In the genomic region with DNA sequence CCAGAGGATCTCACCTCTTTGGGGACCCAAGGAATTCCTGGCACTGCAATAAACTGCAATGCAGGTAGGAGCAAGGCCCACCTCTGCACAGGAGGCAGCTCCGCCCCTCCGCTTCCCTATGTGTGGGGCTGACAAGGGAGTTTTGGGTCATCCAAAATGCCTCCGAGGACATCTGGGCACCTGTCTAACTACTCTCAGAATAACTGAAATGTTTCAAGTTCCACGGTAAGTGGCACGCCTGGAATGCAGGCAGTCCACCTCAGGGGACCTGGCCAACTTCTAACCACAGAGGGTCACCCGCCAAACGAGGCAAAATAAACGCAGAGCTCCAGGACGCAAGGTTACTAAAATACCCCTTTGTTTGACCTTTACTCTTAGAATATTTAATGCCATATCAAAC, we compare ENCODE assay signal across 16 cellular contexts.
DNase-seq lines count a peak whose midpoint lies in the region; ATAC-seq, FAIRE-seq and TF ChIP-seq lines count a peak whose summit lies in the region.
"Had no signal": no experiment of that assay in that cellular context is flagged by ENCODE, and none has a peak within 500 bp of the region (broad histone marks: within the 10 kb centered on the region; RNA-seq: fewer than 3 reads in every experiment).

No MANE protein-coding gene starts in this region.

- H3K79me2 ChIP-seq in H1 (ENCODE audit: control insufficient read depth in 1 of 2, insufficient read depth in 2 of 2, low read length in 2 of 2), result peaks cover 0 to 40% of the 10 kb centered on the region in 2 experiments; a peak in 2 of 4 replicates

- CTCF ChIA-PET in H1 (lab: Charles Lee; ENCODE audit: partially characterized antibody), result interaction anchor here (0.6 to 1.7 kb wide), 3 partner anchors 13 to 258 kb away, joined by 3 to 5 read pairs (median 4); no protein-coding TSS in a partner anchor

- H2BK20ac ChIP-seq in H1 (ENCODE audit: low read length), result no peak overlapping the region

- H4K5ac ChIP-seq in H1 (ENCODE audit: insufficient read length, low read depth, low read length), result no peak overlapping the region

- no peak overlapping the region for H3K23ac ChIP-seq in H1 (ENCODE audit: insufficient read length)

- peaks cover 10% of the 10 kb centered on the region; the same call in 1 of the 2 replicates for H3K79me1 ChIP-seq in H1 (ENCODE audit: low read depth, low read length)

- H2BK15ac ChIP-seq in H1 (ENCODE audit: low read length), result no peak overlapping the region

- H3K9me3 ChIP-seq in H1 (ENCODE audit: insufficient read depth in 2 of 2, low read depth in 1 of 2, low read length in 1 of 2), result no peaks in the 10 kb centered on the region
- H3K9me3 ChIP-seq in lung (ENCODE audit: control insufficient read depth in 2 of 2, insufficient read depth in 1 of 2, low read length in 1 of 2), result peaks cover 0 to 2% of the 10 kb centered on the region in 2 donors
- H3K9me3 ChIP-seq: HAP-1 had no signal

- H3K36me3 ChIP-seq in H1 (ENCODE audit: control insufficient read depth in 2 of 4, insufficient read depth in 4 of 4, low read length in 3 of 4), result peaks cover 24 to 89% (median 55%) of the 10 kb centered on the region in 4 experiments
- no peaks in the 10 kb centered on the region for H3K36me3 ChIP-seq in lung (ENCODE audit: control insufficient read depth in 2 of 2, insufficient read depth in 2 of 2, low read length in 2 of 2)

- no peak overlapping the region for H3K4me3 ChIP-seq in H1 (ENCODE audit: extremely low read depth in 1 of 4, insufficient read depth in 2 of 4, low read depth in 3 of 4, low read length in 4 of 4)
- H3K4me3 ChIP-seq in lung, result no peak overlapping the region
- H3K4me3 ChIP-seq: HAP-1, PC-9 had no signal

- POLR2A ChIA-PET in H1 (lab: Charles Lee; ENCODE audit: partially characterized antibody), result no interaction called here

- peaks cover 0 to 3% (median 1%) of the 10 kb centered on the region in 4 experiments; a peak in 3 of 7 replicates for H3K4me1 ChIP-seq in H1 (replicated peaks in 1 of 4; ENCODE audit: control insufficient read depth in 3 of 4, insufficient read depth in 4 of 4, low read length in 3 of 4)
- H3K4me1 ChIP-seq in lung (ENCODE audit: control insufficient read depth in 2 of 2, insufficient read depth in 2 of 2, low read length in 2 of 2), result no peaks in the 10 kb centered on the region
- H3K4me1 ChIP-seq: HAP-1 had no signal

- no peak overlapping the region for H4K8ac ChIP-seq in H1 (ENCODE audit: extremely low read depth, insufficient read depth, low read length)

- no peak for TF ChIP-seq CTCF in H1 (IDR thresholded peaks at IDR 0.05; ENCODE audit: control extremely low read depth in 1 of 3, insufficient read depth in 1 of 3, low read depth in 1 of 3, low read length in 3 of 3)
- no peak for TF ChIP-seq CTCF in lung (IDR thresholded peaks at IDR 0.05; ENCODE audit: control extremely low read depth, extremely low read depth)

- H3K9ac ChIP-seq in H1 (replicated peaks in 1 of 4; ENCODE audit: extremely low read depth in 1 of 4, low read depth in 3 of 4, low read length in 3 of 4), result no peak overlapping the region

- 91% methylated on average over 9 of the region's 9 CpGs; no CpG with 5 or more reads in 1 of the 2 experiments for WGBS in H1 (ENCODE audit: extremely low coverage in 1 of 2, insufficient coverage in 1 of 2, insufficient read length in 1 of 2, insufficient replicate concordance in 2 of 2, low coverage in 1 of 2, low lambda C conversion rate in 2 of 2, missing lambda C conversion rate in 1 of 2), 2 experiments
- 64 to 83% methylated on average over 9 of the region's 9 CpGs for WGBS in lung, 2 donors

- no peak overlapping the region for H3K18ac ChIP-seq in H1 (ENCODE audit: extremely low read depth, low read length)

- H4K20me1 ChIP-seq in H1 (replicated peaks in 1 of 2; ENCODE audit: control insufficient read depth in 1 of 2, insufficient read depth in 2 of 2, low read length in 2 of 2), result peaks cover 0 to 9% of the 10 kb centered on the region in 2 experiments

- H3K56ac ChIP-seq in H1 (replicated peaks; ENCODE audit: insufficient read length, low read depth, low read length), result no peak overlapping the region

- no peak overlapping the region for H3K14ac ChIP-seq in H1 (ENCODE audit: insufficient read length)

- H3K27ac ChIP-seq in H1 (ENCODE audit: low read depth, low read length) (no peak overlapping the region), lung (ENCODE audit: low read depth in 1 of 2, low read length in 1 of 2) (peak overlapping the region in 1 of 2 donors; percentile 37), substantia nigra (ENCODE audit: low read depth, low read length, poor library complexity, severe bottlenecking) (peak overlapping the region; percentile 18)
- H3K27ac ChIP-seq: C4-2B, PC-9 had no signal

- H2BK5ac ChIP-seq in H1 (ENCODE audit: low read depth, low read length), result peak overlapping the region; percentile 57; the same call in 1 of the 2 replicates

- DNase-seq in SW480 (ENCODE audit: low spot score) (peak; percentile 8), H1 (ENCODE audit: low read depth in 1 of 2, low spot score in 2 of 2) (no peak), lung (ENCODE audit: low spot score) (peak; percentile 61), substantia nigra (lab: John Stamatoyannopoulos, UW) (no peak), NCI-H146 (lab: John Stamatoyannopoulos, UW) (no peak), D341Med (ENCODE audit: low spot score) (no peak), NK-92 (lab: John Stamatoyannopoulos, UW; ENCODE audit: unreplicated experiment) (no peak)
- DNase-seq in activated CD8-positive, alpha-beta memory T cell treated with anti-CD3 and anti-CD28 coated beads for 24 hours, result no peak
- DNase-seq: IMR-90, Kasumi-1, NCI-H1417 treated with DMSO at 0.1 percent for 48 hours, NCI-H2029, NCI-H748 treated with DMSO at 0.1 percent for 48 hours, PC-9 had no signal

- no peak for TF ChIP-seq EP300 in H1 (IDR thresholded peaks at IDR 0.05; ENCODE audit: borderline replicate concordance in 1 of 2, low read depth in 2 of 2, low read length in 2 of 2)

- H3K27me3 ChIP-seq in H1 (replicated peaks in 1 of 4; ENCODE audit: control insufficient read depth in 3 of 4, extremely low read depth in 1 of 4, insufficient read depth in 3 of 4, low read length in 3 of 4) (no peaks in the 10 kb centered on the region), lung (ENCODE audit: control insufficient read depth, insufficient read depth) (no peaks in the 10 kb centered on the region)

- H2BK12ac ChIP-seq in H1 (ENCODE audit: low read depth, low read length), result no peak overlapping the region

- H2AK5ac ChIP-seq in H1 (ENCODE audit: low read depth, low read length), result no peak overlapping the region

- TF ChIP-seq POLR2A in H1 (IDR thresholded peaks at IDR 0.05; ENCODE audit: control extremely low read depth in 1 of 2, low read depth in 2 of 2, low read length in 2 of 2), result no peak

- TF ChIP-seq RAD21 in H1 (IDR thresholded peaks at IDR 0.05 in 1 of 2, conservative IDR thresholded peaks at IDR 0.05 in 1 of 2; ENCODE audit: low read depth in 2 of 2, low read length in 2 of 2), result no peak

- no peak overlapping the region for H2BK120ac ChIP-seq in H1 (replicated peaks; ENCODE audit: low read depth, low read length)

- H4K91ac ChIP-seq in H1 (replicated peaks; ENCODE audit: insufficient read length, low read length), result no peak overlapping the region

- FAIRE-seq in H1 (lab: Jason Lieb, UNC), result no peak

- ATAC-seq in lung (ENCODE audit: insufficient read depth, low FRiP score), result no peak

- H3K4ac ChIP-seq in H1 (replicated peaks; ENCODE audit: insufficient read length, low read depth, low read length), result no peak overlapping the region

- no peaks in the 10 kb centered on the region for H3K23me2 ChIP-seq in H1 (ENCODE audit: low read depth, low read length)

- H3K4me2 ChIP-seq in H1 (ENCODE audit: insufficient read depth in 1 of 2, low read depth in 2 of 2, low read length in 2 of 2), result no peak overlapping the region
- H3K4me2 ChIP-seq: PC-9 had no signal

- no peak overlapping the region for H2AFZ ChIP-seq in H1 (ENCODE audit: low read length)
- H2AFZ ChIP-seq: PC-9 had no signal

TF ChIP-seq in H1, 55 proteins besides CTCF, POLR2A, EP300 and RAD21 (continues in another document):
- TF ChIP-seq CHD2 (IDR thresholded peaks at IDR 0.05; ENCODE audit: low read length), result no peak
- TF ChIP-seq, protein P1, sequence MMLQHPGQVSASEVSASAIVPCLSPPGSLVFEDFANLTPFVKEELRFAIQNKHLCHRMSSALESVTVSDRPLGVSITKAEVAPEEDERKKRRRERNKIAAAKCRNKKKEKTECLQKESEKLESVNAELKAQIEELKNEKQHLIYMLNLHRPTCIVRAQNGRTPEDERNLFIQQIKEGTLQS (IDR thresholded peaks at IDR 0.05; ENCODE audit: insufficient read depth, low read depth, low read length), result no peak
- no peak for TF ChIP-seq PHF8 (conservative IDR thresholded peaks at IDR 0.05; ENCODE audit: low read depth, low read length)
- TF ChIP-seq EZH2 (IDR thresholded peaks at IDR 0.05; ENCODE audit: low read depth, low read length, severe bottlenecking), result no peak
- no peak for TF ChIP-seq NRF1 (IDR thresholded peaks at IDR 0.05; ENCODE audit: low read depth, low read length)
- TF ChIP-seq SP2 (IDR thresholded peaks at IDR 0.05; ENCODE audit: low read length), result no peak
- no peak for TF ChIP-seq SIRT6 (IDR thresholded peaks at IDR 0.05; ENCODE audit: low read length)
- no peak for TF ChIP-seq TAF1 (IDR thresholded peaks at IDR 0.05; ENCODE audit: low read depth, low read length)
- no peak for TF ChIP-seq KDM5A (IDR thresholded peaks at IDR 0.05; ENCODE audit: low read length)
- TF ChIP-seq RNF2 (IDR thresholded peaks at IDR 0.05; ENCODE audit: borderline replicate concordance, low read depth, low read length, missing control alignments, poor library complexity, severe bottlenecking), result no peak
- TF ChIP-seq HDAC2 (IDR thresholded peaks at IDR 0.05; ENCODE audit: borderline replicate concordance in 1 of 2, low read depth in 2 of 2, low read length in 2 of 2), result no peak
- no peak for TF ChIP-seq CBX5 (IDR thresholded peaks at IDR 0.05; ENCODE audit: low read depth, low read length)
- no peak for TF ChIP-seq ZNF274 (IDR thresholded peaks at IDR 0.05; ENCODE audit: borderline replicate concordance, extremely low read depth, low read length)
- TF ChIP-seq, protein P2, sequence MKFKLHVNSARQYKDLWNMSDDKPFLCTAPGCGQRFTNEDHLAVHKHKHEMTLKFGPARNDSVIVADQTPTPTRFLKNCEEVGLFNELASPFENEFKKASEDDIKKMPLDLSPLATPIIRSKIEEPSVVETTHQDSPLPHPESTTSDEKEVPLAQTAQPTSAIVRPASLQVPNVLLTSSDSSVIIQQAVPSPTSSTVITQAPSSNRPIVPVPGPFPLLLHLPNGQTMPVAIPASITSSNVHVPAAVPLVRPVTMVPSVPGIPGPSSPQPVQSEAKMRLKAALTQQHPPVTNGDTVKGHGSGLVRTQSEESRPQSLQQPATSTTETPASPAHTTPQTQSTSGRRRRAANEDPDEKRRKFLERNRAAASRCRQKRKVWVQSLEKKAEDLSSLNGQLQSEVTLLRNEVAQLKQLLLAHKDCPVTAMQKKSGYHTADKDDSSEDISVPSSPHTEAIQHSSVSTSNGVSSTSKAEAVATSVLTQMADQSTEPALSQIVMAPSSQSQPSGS (IDR thresholded peaks at IDR 0.05; ENCODE audit: low read length), result no peak
- no peak for TF ChIP-seq BRCA1 (IDR thresholded peaks at IDR 0.05; ENCODE audit: low read depth, low read length)

Comparison
In these comparisons a context has a peak if more than half of its experiments do, and no peak if none do; other contexts are left out.
1. DNase-seq: peak in SW480 (single experiment) and lung (single experiment); none in H1 (0 of 2), substantia nigra (0 of 49), NCI-H146 (single experiment), activated CD8-positive, alpha-beta memory T cell treated with anti-CD3 and anti-CD28 coated beads for 24 hours (single experiment), D341Med (single experiment) and NK-92 (single experiment).